Comparison of ENCODE assay signal across 17 cellular contexts in genomic region chr16:12749076-12749475, GRCh38.
"Had no signal": no experiment of that assay in that cellular context is flagged by ENCODE, and none has a peak within 500 bp of the region (broad histone marks: within the 10 kb centered on the region; RNA-seq: fewer than 3 reads in every experiment).

No MANE protein-coding gene starts in this region.

- H3K27me3 ChIP-seq: body of pancreas, cardiac muscle cell, heart left ventricle, pancreas, SJSA1, testis, uterus had no signal

- H3K27ac ChIP-seq: body of pancreas, cardiac muscle cell, epithelial cell of prostate, heart left ventricle, pancreas, SJSA1, testis, uterus had no signal

- H3K4me3 Mint-ChIP-seq: activated B cell treated with CpG ODN at 0.5 μM for 24 hours, nephron progenitor cell had no signal

- H3K4me1 ChIP-seq: body of pancreas, heart left ventricle, pancreas, SJSA1, testis, uterus had no signal

- DNase-seq: activated B cell treated with CpG ODN at 0.5 μM for 24 hours; activated effector memory CD4-positive, alpha-beta T cell treated with Interleukin-2 at 50 U/mL for 16 hours; anterior cingulate cortex; body of pancreas; heart left ventricle; left ventricle myocardium superior; mammary epithelial cell; midbrain; nephron progenitor cell; pancreas; right cardiac atrium; stimulated activated CD4-positive, alpha-beta T cell treated with anti-CD3 and anti-CD28 coated beads, Interleukin-12 subunit alpha, Interleukin-12 subunit beta, amount 100 ng/mL, for 4 hours; testis; uterus had no signal

- H3K9me3 ChIP-seq: pancreas, SJSA1, testis, uterus had no signal

- H3K27me3 Mint-ChIP-seq: activated B cell treated with CpG ODN at 0.5 μM for 24 hours had no signal

- H3K27ac Mint-ChIP-seq: activated B cell treated with CpG ODN at 0.5 μM for 24 hours, nephron progenitor cell had no signal

- H3K36me3 ChIP-seq: cardiac muscle cell, heart left ventricle, pancreas, SJSA1, uterus had no signal

- H3K4me3 ChIP-seq: body of pancreas, cardiac muscle cell, heart left ventricle, pancreas, SJSA1, testis, uterus had no signal
